In genomic region chr10:51821045-51821444, GRCh38 we compare ENCODE assay signal across 30 cellular contexts.
"Had no signal": no experiment of that assay in that cellular context is flagged by ENCODE, and none has a peak within 500 bp of the region (broad histone marks: within the 10 kb centered on the region; RNA-seq: fewer than 3 reads in every experiment).

No MANE protein-coding gene starts in this region.

- H3K36me3 ChIP-seq: lower lobe of right lung, neural progenitor cell, neutrophil, prostate gland, sigmoid colon, spleen, tibial nerve, uterus had no signal

- H3K36me3 Mint-ChIP-seq: mesothelial cell of epicardium; naive B cell; natural killer cell; neural progenitor cell; stimulated activated memory B cell treated with anti-CD40 and anti-IgM and Interleukin-4, amounts not matched to agents 10 μg/mL and 1 μg/mL and 100 μg/mL, for 72 hours; type B pancreatic cell had no signal

- H3K9me3 ChIP-seq: lower lobe of right lung, neutrophil, prostate gland, sigmoid colon, spleen, tibial nerve, uterus had no signal

- H3K27me3 ChIP-seq: neural progenitor cell, neutrophil, sigmoid colon, spleen, tibial nerve, uterus had no signal

- ATAC-seq: left ventricle myocardium superior; lower lobe of right lung; natural killer cell; right cardiac atrium; stimulated activated memory B cell treated with anti-CD40 and anti-IgM and Interleukin-4, amounts not matched to agents 10 μg/mL and 1 μg/mL and 100 μg/mL, for 72 hours; stimulated activated naive CD8-positive, alpha-beta T cell treated with anti-CD3 and anti-CD28 coated beads, Interleukin-15, amount 100 ng/mL, for 72 hours had no signal

- H3K27ac Mint-ChIP-seq: mesothelial cell of epicardium; naive B cell; natural killer cell; nephron progenitor cell; neural progenitor cell; stimulated activated memory B cell treated with anti-CD40 and anti-IgM and Interleukin-4, amounts not matched to agents 10 μg/mL and 1 μg/mL and 100 μg/mL, for 72 hours; stimulated activated naive CD8-positive, alpha-beta T cell treated with anti-CD3 and anti-CD28 coated beads, Interleukin-15, amount 100 ng/mL, for 72 hours; type B pancreatic cell had no signal

- H3K27me3 Mint-ChIP-seq: stimulated activated memory B cell treated with anti-CD40 and anti-IgM and Interleukin-4, amounts not matched to agents 10 μg/mL and 1 μg/mL and 100 μg/mL, for 72 hours; type B pancreatic cell had no signal

- H3K4me3 ChIP-seq: lower lobe of right lung, neural progenitor cell, prostate gland, sigmoid colon, spleen, tibial nerve, uterus had no signal

- H3K9me3 Mint-ChIP-seq: nephron progenitor cell, neural progenitor cell, type B pancreatic cell had no signal

- H3K4me1 ChIP-seq: lower lobe of right lung, prostate gland, spleen, tibial nerve, uterus had no signal

- H3K4me1 Mint-ChIP-seq: mesothelial cell of epicardium; naive B cell; natural killer cell; nephron progenitor cell; stimulated activated memory B cell treated with anti-CD40 and anti-IgM and Interleukin-4, amounts not matched to agents 10 μg/mL and 1 μg/mL and 100 μg/mL, for 72 hours; stimulated activated naive CD8-positive, alpha-beta T cell treated with anti-CD3 and anti-CD28 coated beads, Interleukin-15, amount 100 ng/mL, for 72 hours had no signal

- DNase-seq: hypothalamus; islet precursor cell; left ventricle myocardium superior; lower lobe of right lung; mammary epithelial cell; mesendoderm; naive B cell; natural killer cell; nephron progenitor cell; occipital lobe; posterior cingulate gyrus; retina; right cardiac atrium; sigmoid colon; small intestine; spleen; stimulated activated CD4-positive, alpha-beta T cell treated with anti-CD3 and anti-CD28 coated beads, Interleukin-2, amount 100 ng/mL, for 48 hours; stimulated activated CD4-positive, alpha-beta T cell treated with anti-CD3 and anti-CD28 coated beads, Interleukin-4, amount 100 ng/mL, for 4 hours; stimulated activated CD8-positive, alpha-beta memory T cell treated with anti-CD3 and anti-CD28 coated beads, Interleukin-4, amount 100 ng/mL, for 48 hours; stimulated activated naive CD4-positive, alpha-beta T cell treated with Interleukin-2 at 50 U/mL for 16 hours; stimulated activated naive CD8-positive, alpha-beta T cell treated with anti-CD3 and anti-CD28 coated beads, Interleukin-15, amount 100 ng/mL, for 72 hours; substantia nigra; uterus had no signal

- FAIRE-seq: small intestine had no signal

- H3K4me3 Mint-ChIP-seq: mesothelial cell of epicardium; naive B cell; natural killer cell; nephron progenitor cell; neural progenitor cell; stimulated activated memory B cell treated with anti-CD40 and anti-IgM and Interleukin-4, amounts not matched to agents 10 μg/mL and 1 μg/mL and 100 μg/mL, for 72 hours; stimulated activated naive CD8-positive, alpha-beta T cell treated with anti-CD3 and anti-CD28 coated beads, Interleukin-15, amount 100 ng/mL, for 72 hours; type B pancreatic cell had no signal

- H3K27ac ChIP-seq: lower lobe of right lung, neural progenitor cell, neutrophil, prostate gland, sigmoid colon, spleen, tibial nerve, uterus had no signal
